Comparison of ENCODE assay signal across 8 cellular contexts in the genomic region with DNA sequence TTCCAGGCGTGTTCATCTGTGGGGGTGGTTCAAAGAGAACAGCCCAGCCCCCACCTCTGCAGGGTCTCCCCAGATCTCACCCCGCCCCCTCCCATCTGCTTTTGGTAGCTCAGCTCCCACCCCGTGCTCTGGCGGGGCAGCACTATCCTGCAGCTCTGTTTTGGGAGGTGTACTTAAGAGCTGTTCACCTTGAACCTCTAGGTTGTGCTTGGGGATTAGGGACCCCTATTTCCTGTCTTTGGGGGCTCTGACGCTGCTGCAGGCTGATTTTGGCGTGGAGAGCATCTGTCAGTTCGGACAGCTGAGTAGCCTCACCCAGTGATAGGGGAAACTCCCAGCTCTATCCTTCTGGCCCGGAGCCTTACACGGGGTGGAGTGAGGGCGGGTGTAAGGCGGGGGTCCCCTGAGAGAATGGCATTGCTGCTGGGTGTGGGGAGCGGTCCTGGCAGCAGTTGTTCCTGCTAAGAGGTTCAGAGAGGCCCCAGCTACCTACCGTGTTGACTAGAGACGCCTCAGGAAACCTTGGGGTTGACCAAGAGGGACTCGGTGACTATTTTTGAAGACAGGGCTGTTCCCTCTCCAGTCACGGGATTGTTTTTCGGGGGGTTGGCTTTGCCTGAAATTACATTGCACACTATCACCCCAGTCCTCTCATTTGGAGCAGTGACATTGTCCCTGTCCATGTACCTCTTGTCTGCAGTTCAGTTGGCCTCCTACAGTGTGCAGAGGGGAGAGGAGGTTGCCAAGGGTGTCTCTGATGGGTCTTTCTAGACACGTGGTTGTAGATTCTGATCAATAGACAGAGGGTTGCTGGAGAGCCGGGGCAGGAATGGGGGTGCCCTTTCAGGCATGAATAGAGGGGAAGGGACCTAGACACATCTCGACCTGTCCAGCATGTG. TPM values are rescaled to one million over a fixed set of nuclear protein-coding genes. Genes with fewer than 3 reads are reported as not detected.
DNase-seq lines count a peak whose midpoint lies in the region; ATAC-seq and TF ChIP-seq lines count a peak whose summit lies in the region.

No MANE protein-coding gene starts in this region.

- H3K27ac ChIP-seq in rectal smooth muscle tissue (ENCODE audit: low read depth, low read length), result no peak overlapping the region

- H3K9me3 Mint-ChIP-seq in activated naive CD4-positive, alpha-beta T cell treated with anti-CD3 and anti-CD28 coated beads, Interleukin-2, amount 10 ng/mL, durations not matched to agents 7 days and 5 days, result no peaks in the 10 kb centered on the region
- no peaks in the 10 kb centered on the region for H3K9me3 Mint-ChIP-seq in activated B cell treated with CpG ODN at 0.5 μM for 24 hours
- H3K9me3 Mint-ChIP-seq in glutamatergic neuron (ENCODE audit: unreplicated experiment), result peaks cover 31% of the 10 kb centered on the region

- no peak for ATAC-seq in activated B cell treated with CpG ODN at 0.5 μM for 24 hours (ENCODE audit: low read depth)

- H3K4me1 Mint-ChIP-seq in activated naive CD4-positive, alpha-beta T cell treated with anti-CD3 and anti-CD28 coated beads, Interleukin-2, amount 10 ng/mL, durations not matched to agents 7 days and 5 days, result peaks cover 40% of the 10 kb centered on the region
- peaks cover 29% of the 10 kb centered on the region for H3K4me1 Mint-ChIP-seq in activated B cell treated with CpG ODN at 0.5 μM for 24 hours
- H3K4me1 Mint-ChIP-seq in glutamatergic neuron (ENCODE audit: low read depth, unreplicated experiment), result peaks cover 39% of the 10 kb centered on the region

- intact Hi-C loops in activated B cell treated with CpG ODN at 0.5 μM for 24 hours (cut with micrococcal nuclease), result loop anchor here (1.0 kb wide), 1 partner anchor 60 kb away; no protein-coding TSS in a partner anchor

- no peak for DNase-seq in activated naive CD4-positive, alpha-beta T cell treated with anti-CD3 and anti-CD28 coated beads, Interleukin-2, amount 10 ng/mL, durations not matched to agents 7 days and 5 days
- DNase-seq in activated naive CD4-positive, alpha-beta T cell treated with anti-CD3 and anti-CD28 coated beads, Interleukin-2, amount 50 U/mL, for 16 hours, result no peak
- DNase-seq in activated B cell treated with CpG ODN at 0.5 μM for 24 hours (no peak), glutamatergic neuron (peak; percentile 78), DMS114 treated with DMSO at 0.1 percent for 48 hours (lab: John Stamatoyannopoulos, UW; ENCODE audit: unreplicated experiment) (no peak), NCI-H2029 (lab: John Stamatoyannopoulos, UW) (no peak), NCI-H2227 (lab: John Stamatoyannopoulos, UW; ENCODE audit: unreplicated experiment) (no peak)

- peaks cover 10% of the 10 kb centered on the region for H3K27me3 Mint-ChIP-seq in activated naive CD4-positive, alpha-beta T cell treated with anti-CD3 and anti-CD28 coated beads, Interleukin-2, amount 10 ng/mL, durations not matched to agents 7 days and 5 days
- H3K27me3 Mint-ChIP-seq in activated B cell treated with CpG ODN at 0.5 μM for 24 hours (no peaks in the 10 kb centered on the region), glutamatergic neuron (ENCODE audit: unreplicated experiment) (peaks cover 20% of the 10 kb centered on the region)

- POLR2A ChIA-PET in activated B cell treated with CpG ODN at 0.5 μM for 24 hours (lab: Charles Lee), result interaction anchor here (0.6 to 2.0 kb wide), 10 partner anchors 26 to 513 kb away, joined by 3 to 12 read pairs (median 6); a partner anchor contains a TSS

- peak overlapping the region; percentile 76 for H3K4me3 ChIP-seq in rectal smooth muscle tissue (ENCODE audit: low read length)

- no peaks in the 10 kb centered on the region for H3K36me3 ChIP-seq in rectal smooth muscle tissue (ENCODE audit: control insufficient read depth, insufficient read depth, low read length)

- CTCF ChIA-PET in activated naive CD4-positive, alpha-beta T cell treated with anti-CD3 and anti-CD28 coated beads, Interleukin-2, amount 10 ng/mL, durations not matched to agents 7 days and 5 days (lab: Charles Lee), result interaction anchor here (0.5 to 3.2 kb wide), 5 partner anchors 59 to 485 kb away, joined by 3 to 18 read pairs (median 4); a partner anchor contains a TSS
- CTCF ChIA-PET in activated B cell treated with CpG ODN at 0.5 μM for 24 hours (lab: Charles Lee), result interaction anchor here (2.0 to 2.2 kb wide), 2 partner anchors 9 to 81 kb away, joined by 5 to 21 read pairs; a partner anchor contains a TSS

- peak overlapping the region; percentile 79 for H3K27ac Mint-ChIP-seq in activated naive CD4-positive, alpha-beta T cell treated with anti-CD3 and anti-CD28 coated beads, Interleukin-2, amount 10 ng/mL, durations not matched to agents 7 days and 5 days
- H3K27ac Mint-ChIP-seq in activated B cell treated with CpG ODN at 0.5 μM for 24 hours (no peak overlapping the region), glutamatergic neuron (ENCODE audit: unreplicated experiment) (peak overlapping the region; percentile 100)

- H3K4me3 Mint-ChIP-seq in activated naive CD4-positive, alpha-beta T cell treated with anti-CD3 and anti-CD28 coated beads, Interleukin-2, amount 10 ng/mL, durations not matched to agents 7 days and 5 days, result peak overlapping the region; percentile 85
- peak overlapping the region; percentile 97 for H3K4me3 Mint-ChIP-seq in activated B cell treated with CpG ODN at 0.5 μM for 24 hours
- H3K4me3 Mint-ChIP-seq in glutamatergic neuron (ENCODE audit: unreplicated experiment), result peak overlapping the region; percentile 90

- H3K36me3 Mint-ChIP-seq in activated naive CD4-positive, alpha-beta T cell treated with anti-CD3 and anti-CD28 coated beads, Interleukin-2, amount 10 ng/mL, durations not matched to agents 7 days and 5 days, result peaks cover 2% of the 10 kb centered on the region
- H3K36me3 Mint-ChIP-seq in activated B cell treated with CpG ODN at 0.5 μM for 24 hours (ENCODE audit: low read depth), result peaks cover 7% of the 10 kb centered on the region
- peaks cover 5% of the 10 kb centered on the region for H3K36me3 Mint-ChIP-seq in glutamatergic neuron (ENCODE audit: unreplicated experiment)

- H3K9ac ChIP-seq in rectal smooth muscle tissue (ENCODE audit: low read length), result no peak overlapping the region

- H3K27me3 ChIP-seq in rectal smooth muscle tissue (ENCODE audit: control insufficient read depth, insufficient read depth, low read length), result no peaks in the 10 kb centered on the region

- H3K4me1 ChIP-seq in rectal smooth muscle tissue (ENCODE audit: control insufficient read depth, insufficient read depth, low read length), result peaks cover 7% of the 10 kb centered on the region

- TF ChIP-seq CTCF in activated B cell treated with CpG ODN at 0.5 μM for 24 hours (IDR thresholded peaks at IDR 0.05), result no peak
- no peak for TF ChIP-seq CTCF in glutamatergic neuron (IDR thresholded peaks at IDR 0.05; ENCODE audit: partially characterized antibody, unreplicated experiment)

RNA-seq across cellular contexts. Expression of a gene that starts 1.0 kb away (rescaled TPM):
- 7.3 and 8.3 TPM in 2 replicates for total RNA-seq in activated B cell treated with CpG ODN at 0.5 μM for 24 hours
- 205 TPM for total RNA-seq in glutamatergic neuron (ENCODE audit: unreplicated experiment)

RNA-seq across cellular contexts. Expression of a gene that starts 44.1 kb away (rescaled TPM):
- total RNA-seq in activated B cell treated with CpG ODN at 0.5 μM for 24 hours (0.20 and 0.42 TPM in 2 replicates), glutamatergic neuron (ENCODE audit: unreplicated experiment) (1.2 TPM)

Comparison
In these comparisons a context has a peak if more than half of its experiments do, and no peak if none do; other contexts are left out.
1. RNA of a gene that starts 1.0 kb away (total RNA-seq): 205 TPM in glutamatergic neuron (single experiment); 7.3 to 8.3 TPM in activated B cell treated with CpG ODN at 0.5 μM for 24 hours; every median in the first group is over 10 times any median in the second.
2. Peak in every context shown above with its lines, with median percentiles within 50 percentile points of each other: H3K4me3 Mint-ChIP-seq.